9 cellular contexts compared by ENCODE assay signal in the genomic region with DNA sequence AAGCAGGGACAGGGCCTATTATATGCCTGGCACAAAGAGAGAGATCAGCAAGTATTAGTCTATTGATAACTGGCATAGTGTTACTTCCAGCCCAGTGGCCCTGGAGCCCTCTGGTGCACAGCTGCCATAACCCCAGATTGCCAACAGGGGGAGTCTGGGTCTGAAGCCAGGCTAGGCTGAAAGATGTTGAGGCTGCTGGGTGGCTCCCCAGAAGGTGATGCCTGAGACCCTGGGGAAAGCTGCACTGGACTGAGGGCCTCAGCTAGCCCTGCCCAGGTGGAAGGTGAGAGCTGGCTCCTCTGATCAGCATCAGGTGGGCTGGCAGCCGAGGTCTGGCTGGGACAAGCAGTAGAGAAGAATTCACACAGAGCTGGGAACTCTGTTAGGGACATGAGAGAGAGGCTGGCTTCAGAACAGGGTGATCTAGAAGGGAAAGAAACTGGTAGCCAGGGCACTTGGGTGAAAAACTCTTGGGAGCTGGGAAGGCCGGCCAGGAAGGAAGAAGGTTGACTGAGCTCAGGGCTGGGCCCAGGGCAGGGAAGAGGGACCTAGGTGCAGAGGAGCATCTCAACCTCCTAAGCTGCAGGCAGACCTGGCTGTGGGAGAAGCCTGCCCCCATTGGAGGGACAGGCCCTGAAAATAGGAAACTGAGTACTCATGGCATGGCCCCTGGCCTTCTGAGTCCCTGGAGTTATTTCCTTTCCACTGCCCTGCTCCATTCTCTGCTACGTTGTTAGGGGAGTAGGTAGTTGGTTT. TPM values are rescaled to one million over a fixed set of nuclear protein-coding genes. Genes with fewer than 3 reads are reported as not detected.
DNase-seq lines count a peak whose midpoint lies in the region; ATAC-seq and TF ChIP-seq lines count a peak whose summit lies in the region.
"Had no signal": no experiment of that assay in that cellular context is flagged by ENCODE, and none has a peak within 500 bp of the region (broad histone marks: within the 10 kb centered on the region; RNA-seq: fewer than 3 reads in every experiment).

No MANE protein-coding gene starts in this region.

- intact Hi-C loops in activated B cell treated with CpG ODN at 0.5 μM for 24 hours (cut with micrococcal nuclease) (loop anchor here (1.0 kb wide), 3 partner anchors 74 to 546 kb away; no protein-coding TSS in a partner anchor), thyroid gland (cut with DNase I) (no loop called here)

- peak; percentile 75 for DNase-seq in GM10266 (ENCODE audit: extremely low spot score)
- DNase-seq in HuH-7 (ENCODE audit: low spot score) = peak; percentile 50
- DNase-seq in activated B cell treated with CpG ODN at 0.5 μM for 24 hours = peak; percentile 48
- DNase-seq in cardiac fibroblast (ENCODE audit: low read depth in 2 of 2) = peak in 1 of 2 donors; percentile 1
- DNase-seq in naive B cell = peak; percentile 45
- DNase-seq in thyroid gland = peak; percentile 35 to 43
- no peak for DNase-seq in iPS-NIHi7 (ENCODE audit: extremely low spot score)

- peaks cover 4 to 8% of the 10 kb centered on the region in 2 donors for H3K4me1 ChIP-seq in thyroid gland

- peaks cover 34% of the 10 kb centered on the region for H3K4me1 Mint-ChIP-seq in activated B cell treated with CpG ODN at 0.5 μM for 24 hours
- H3K4me1 Mint-ChIP-seq in naive B cell = peaks cover 24 to 31% (median 28%) of the 10 kb centered on the region in 3 donors
- H3K4me1 Mint-ChIP-seq: brain had no signal

- H3K27ac Mint-ChIP-seq in activated B cell treated with CpG ODN at 0.5 μM for 24 hours (no peak overlapping the region), naive B cell (peak overlapping the region in 4 of 6 donors; percentile 58 to 92 (median 84))
- H3K27ac Mint-ChIP-seq: brain had no signal

- H3K4me3 ChIP-seq in cardiac fibroblast (replicated peaks in 1 of 2; ENCODE audit: low read depth in 2 of 2, low read length in 2 of 2) (no peak overlapping the region), thyroid gland (replicated peaks in 1 of 3) (no peak overlapping the region)

- no peaks in the 10 kb centered on the region for H3K36me3 ChIP-seq in thyroid gland

- H3K9me3 Mint-ChIP-seq in activated B cell treated with CpG ODN at 0.5 μM for 24 hours = no peaks in the 10 kb centered on the region
- peaks cover 0 to 3% (median 0%) of the 10 kb centered on the region in 7 donors for H3K9me3 Mint-ChIP-seq in naive B cell

- no peaks in the 10 kb centered on the region for H3K36me3 Mint-ChIP-seq in activated B cell treated with CpG ODN at 0.5 μM for 24 hours (ENCODE audit: low read depth)
- no peaks in the 10 kb centered on the region for H3K36me3 Mint-ChIP-seq in naive B cell
- H3K36me3 Mint-ChIP-seq: brain had no signal

- H3K9me3 ChIP-seq in thyroid gland = no peaks in the 10 kb centered on the region

- TF ChIP-seq CTCF in GM10266 (IDR thresholded peaks at IDR 0.05; ENCODE audit: control insufficient read depth, insufficient read depth, low read depth, missing control alignments) = peak; percentile 92
- TF ChIP-seq CTCF in activated B cell treated with CpG ODN at 0.5 μM for 24 hours (IDR thresholded peaks at IDR 0.05) = peak; percentile 94
- TF ChIP-seq CTCF in cardiac fibroblast (IDR thresholded peaks at IDR 0.05; ENCODE audit: low read depth, low read length) = peak; percentile 39
- TF ChIP-seq CTCF in thyroid gland (IDR thresholded peaks at IDR 0.05) = peak; percentile 49 to 85 (median 67)

- WGBS in thyroid gland, 2 donors = 52 to 70% methylated on average over 3 of the region's 3 CpGs

- no peak for TF ChIP-seq POLR2A in thyroid gland (IDR thresholded peaks at IDR 0.05)

- ATAC-seq in GM21528 (IDR thresholded peaks at IDR 0.05; ENCODE audit: low FRiP score, unreplicated experiment) = peak; percentile 88
- ATAC-seq in activated B cell treated with CpG ODN at 0.5 μM for 24 hours (ENCODE audit: low read depth) = peak; percentile 95
- ATAC-seq in naive B cell (ENCODE audit: low read depth in 2 of 2) = peak; percentile 77 to 86

- H3K27me3 ChIP-seq in thyroid gland = no peaks in the 10 kb centered on the region

- POLR2A ChIA-PET in activated B cell treated with CpG ODN at 0.5 μM for 24 hours (lab: Charles Lee) = interaction anchor here (1.1 kb wide), 1 partner anchor 99 kb away, joined by 4 read pairs; no protein-coding TSS in a partner anchor

- H3K27ac ChIP-seq in thyroid gland = peak overlapping the region in 1 of 3 donors; percentile 63

- H3K4me3 Mint-ChIP-seq in activated B cell treated with CpG ODN at 0.5 μM for 24 hours (no peak overlapping the region), naive B cell (no peak overlapping the region)
- H3K4me3 Mint-ChIP-seq: brain had no signal

- peaks cover 2% of the 10 kb centered on the region for H3K27me3 Mint-ChIP-seq in activated B cell treated with CpG ODN at 0.5 μM for 24 hours
- peaks cover 0 to 20% (median 2%) of the 10 kb centered on the region in 3 donors for H3K27me3 Mint-ChIP-seq in naive B cell

- CTCF ChIA-PET in activated B cell treated with CpG ODN at 0.5 μM for 24 hours (lab: Charles Lee) = interaction anchor here (0.8 to 2.5 kb wide), 9 partner anchors 21 to 527 kb away, joined by 3 to 34 read pairs (median 3); no protein-coding TSS in a partner anchor

RNA-seq across cellular contexts. Expression of gene GZMH, which starts 3.9 kb away (rescaled TPM):
- 0.49 and 0.93 TPM in 2 replicates for total RNA-seq in activated B cell treated with CpG ODN at 0.5 μM for 24 hours
- polyA plus RNA-seq in naive B cell (ENCODE audit: low read depth in 6 of 6) = 1 to 10 TPM in 4 of 6 donors, under 1 TPM in 1, not detected in 1; 0.65 to 4.0 (median 2.3) TPM
- total RNA-seq in thyroid gland = 1 to 10 TPM in 1 of 4 donors, under 1 TPM in 1, not detected in 2; 0.81 to 1.2 TPM

RNA-seq across cellular contexts. Expression of gene GZMB, which starts 28.4 kb away (rescaled TPM):
- total RNA-seq in activated B cell treated with CpG ODN at 0.5 μM for 24 hours (2.3 and 2.9 TPM in 2 replicates), thyroid gland (under 1 TPM in 2 of 4 donors, not detected in 2; 0.45 to 0.94 TPM)
- polyA plus RNA-seq in naive B cell (ENCODE audit: low read depth in 6 of 6) = 1 to 10 TPM; 1.1 to 3.2 (median 2.6) TPM

RNA-seq across cellular contexts. Expression of gene CTSG, which starts 29.6 kb away (rescaled TPM):
- total RNA-seq in activated B cell treated with CpG ODN at 0.5 μM for 24 hours (not detected in 2 replicates), thyroid gland (under 1 TPM in 1 of 4 donors, not detected in 3; 0.67 TPM)
- polyA plus RNA-seq in naive B cell (ENCODE audit: low read depth in 6 of 6) = not detected

Comparison
In these comparisons a context has a peak if more than half of its experiments do, and no peak if none do; other contexts are left out.
1. CTCF ChIP-seq: peak in every context shown above with its lines; median percentile 94 in activated B cell treated with CpG ODN at 0.5 μM for 24 hours; 92 in GM10266; 67 in thyroid gland; 39 in cardiac fibroblast.